In the genomic region with DNA sequence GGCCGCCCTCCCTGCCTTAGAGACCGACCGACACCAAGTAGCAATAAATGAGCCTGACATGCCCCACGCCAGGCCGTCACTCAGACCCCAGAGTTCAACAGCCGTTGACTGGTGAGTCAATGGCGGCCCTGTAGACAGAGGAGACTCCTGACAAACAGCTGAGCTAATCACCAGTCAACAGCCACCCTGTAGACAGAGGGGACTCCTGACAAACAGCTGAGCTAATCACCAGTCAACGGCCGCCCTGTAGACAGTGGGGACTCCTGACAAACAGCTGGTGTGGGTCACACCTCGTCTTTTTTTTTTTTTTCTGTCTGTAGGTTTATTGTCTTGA, we compare ENCODE assay signal across 1 cellular context.
A peak's percentile ranks its signal among the peaks of the same experiment; 100 is the strongest.
TF ChIP-seq lines count a peak whose summit lies in the region.

No MANE protein-coding gene starts in this region.

TF ChIP-seq in HepG2, 621 proteins besides CTCF, POLR2A, EP300 and RAD21:
- no peak for TF ChIP-seq SNAPC2 (CRISPR knock-in tag; IDR thresholded peaks at IDR 0.05)
- TF ChIP-seq, protein P1, sequence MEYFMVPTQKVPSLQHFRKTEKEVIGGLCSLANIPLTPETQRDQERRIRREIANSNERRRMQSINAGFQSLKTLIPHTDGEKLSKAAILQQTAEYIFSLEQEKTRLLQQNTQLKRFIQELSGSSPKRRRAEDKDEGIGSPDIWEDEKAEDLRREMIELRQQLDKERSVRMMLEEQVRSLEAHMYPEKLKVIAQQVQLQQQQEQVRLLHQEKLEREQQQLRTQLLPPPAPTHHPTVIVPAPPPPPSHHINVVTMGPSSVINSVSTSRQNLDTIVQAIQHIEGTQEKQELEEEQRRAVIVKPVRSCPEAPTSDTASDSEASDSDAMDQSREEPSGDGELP (IDR thresholded peaks at IDR 0.05; ENCODE audit: borderline replicate concordance, low read depth), result peak; percentile 9; the same call in 1 of the 2 replicates
